10 cellular contexts compared by ENCODE assay signal in genomic region chr7:22730921-22731654, GRCh38. TPM values are rescaled to one million over a fixed set of nuclear protein-coding genes. Genes with fewer than 3 reads are reported as not detected.
DNase-seq lines count a peak whose midpoint lies in the region; ATAC-seq, FAIRE-seq and TF ChIP-seq lines count a peak whose summit lies in the region.
"Had no signal": no experiment of that assay in that cellular context is flagged by ENCODE, and none has a peak within 500 bp of the region (broad histone marks: within the 10 kb centered on the region; RNA-seq: fewer than 3 reads in every experiment).

No MANE protein-coding gene starts in this region.

- no peak overlapping the region for H3K4me3 Mint-ChIP-seq in activated CD4-positive, alpha-beta T cell treated with anti-CD3 and anti-CD28 coated beads, Interleukin-2, amount 10 ng/mL, durations not matched to agents 7 days and 5 days
- peak overlapping the region; percentile 41 to 58 for H3K4me3 Mint-ChIP-seq in effector memory CD8-positive, alpha-beta T cell
- peak overlapping the region; percentile 4 for H3K4me3 Mint-ChIP-seq in stimulated activated effector memory CD8-positive, alpha-beta T cell treated with anti-CD3 and anti-CD28 coated beads, Interleukin-12 subunit alpha, Interleukin-12 subunit beta, amount 100 ng/mL, for 72 hours
- H3K4me3 Mint-ChIP-seq: nephron progenitor cell had no signal

- peaks cover 42% of the 10 kb centered on the region for H3K27me3 Mint-ChIP-seq in activated CD4-positive, alpha-beta T cell treated with anti-CD3 and anti-CD28 coated beads, Interleukin-2, amount 10 ng/mL, durations not matched to agents 7 days and 5 days
- peaks cover 47 to 53% of the 10 kb centered on the region in 2 donors for H3K27me3 Mint-ChIP-seq in effector memory CD8-positive, alpha-beta T cell

- peaks cover 1% of the 10 kb centered on the region for H3K36me3 Mint-ChIP-seq in activated CD4-positive, alpha-beta T cell treated with anti-CD3 and anti-CD28 coated beads, Interleukin-2, amount 10 ng/mL, durations not matched to agents 7 days and 5 days (ENCODE audit: low read depth)
- no peaks in the 10 kb centered on the region for H3K36me3 Mint-ChIP-seq in effector memory CD8-positive, alpha-beta T cell (ENCODE audit: insufficient read depth)
- no peaks in the 10 kb centered on the region for H3K36me3 Mint-ChIP-seq in stimulated activated effector memory CD8-positive, alpha-beta T cell treated with anti-CD3 and anti-CD28 coated beads, Interleukin-12 subunit alpha, Interleukin-12 subunit beta, amount 100 ng/mL, for 72 hours

- no peak for TF ChIP-seq POLR2A in uterus (IDR thresholded peaks at IDR 0.05)

- intact Hi-C loops in uterus (cut with DNase I; ENCODE audit: low total_unique reads): no loop called here

- H3K4me1 ChIP-seq in uterus: peaks cover 0 to 3% of the 10 kb centered on the region in 2 donors

- ATAC-seq in effector memory CD8-positive, alpha-beta T cell (replicated peaks): no peak
- no peak for ATAC-seq in stimulated activated effector memory CD8-positive, alpha-beta T cell treated with anti-CD3 and anti-CD28 coated beads, Interleukin-12 subunit alpha, Interleukin-12 subunit beta, amount 100 ng/mL, for 72 hours
- no peak for ATAC-seq in GM18870 (IDR thresholded peaks at IDR 0.05; ENCODE audit: unreplicated experiment)

- H3K9me3 ChIP-seq in uterus: no peaks in the 10 kb centered on the region

- H3K27ac Mint-ChIP-seq in activated CD4-positive, alpha-beta T cell treated with anti-CD3 and anti-CD28 coated beads, Interleukin-2, amount 10 ng/mL, durations not matched to agents 7 days and 5 days: no peak overlapping the region
- no peak overlapping the region for H3K27ac Mint-ChIP-seq in effector memory CD8-positive, alpha-beta T cell
- H3K27ac Mint-ChIP-seq in stimulated activated effector memory CD8-positive, alpha-beta T cell treated with anti-CD3 and anti-CD28 coated beads, Interleukin-12 subunit alpha, Interleukin-12 subunit beta, amount 100 ng/mL, for 72 hours: no peak overlapping the region
- H3K27ac Mint-ChIP-seq: nephron progenitor cell had no signal

- H3K4me3 ChIP-seq in uterus: no peak overlapping the region

- H3K36me3 ChIP-seq in uterus: no peaks in the 10 kb centered on the region

- no peaks in the 10 kb centered on the region for H3K9me3 Mint-ChIP-seq in activated CD4-positive, alpha-beta T cell treated with anti-CD3 and anti-CD28 coated beads, Interleukin-2, amount 10 ng/mL, durations not matched to agents 7 days and 5 days
- H3K9me3 Mint-ChIP-seq in effector memory CD8-positive, alpha-beta T cell: peaks cover 0 to 1% of the 10 kb centered on the region in 2 donors
- no peaks in the 10 kb centered on the region for H3K9me3 Mint-ChIP-seq in stimulated activated effector memory CD8-positive, alpha-beta T cell treated with anti-CD3 and anti-CD28 coated beads, Interleukin-12 subunit alpha, Interleukin-12 subunit beta, amount 100 ng/mL, for 72 hours
- H3K9me3 Mint-ChIP-seq: nephron progenitor cell had no signal

- CTCF ChIA-PET in activated CD4-positive, alpha-beta T cell treated with anti-CD3 and anti-CD28 coated beads, Interleukin-2, amount 10 ng/mL, durations not matched to agents 7 days and 5 days (lab: Charles Lee): no interaction called here

- no peaks in the 10 kb centered on the region for H3K27me3 ChIP-seq in uterus

- no peak for TF ChIP-seq CTCF in uterus (IDR thresholded peaks at IDR 0.05)

- peak; percentile 14 for DNase-seq in activated CD4-positive, alpha-beta T cell treated with anti-CD3 and anti-CD28 coated beads, Interleukin-2, amount 10 ng/mL, durations not matched to agents 7 days and 5 days
- no peak for DNase-seq in activated CD4-positive, alpha-beta T cell treated with anti-CD3 and anti-CD28 coated beads, Interleukin-2, amount 50 U/mL, for 48 hours
- DNase-seq in RCC 7860 (ENCODE audit: low spot score) (peak; percentile 92), uterus (no peak), NCI-H345 treated with DMSO at 0.1 percent for 48 hours (lab: John Stamatoyannopoulos, UW; ENCODE audit: unreplicated experiment) (no peak)
- DNase-seq in effector memory CD8-positive, alpha-beta T cell: no peak
- DNase-seq in stimulated activated effector memory CD8-positive, alpha-beta T cell treated with anti-CD3 and anti-CD28 coated beads, Interleukin-12 subunit alpha, Interleukin-12 subunit beta, amount 100 ng/mL, for 72 hours (ENCODE audit: low spot score in 2 of 2): no peak
- DNase-seq: KG1, nephron progenitor cell had no signal

- FAIRE-seq in RCC 7860 (lab: Jason Lieb, UNC): peak; percentile 96

- POLR2A ChIA-PET in activated CD4-positive, alpha-beta T cell treated with anti-CD3 and anti-CD28 coated beads, Interleukin-2, amount 10 ng/mL, durations not matched to agents 7 days and 5 days (lab: Charles Lee): no interaction called here

- no peak overlapping the region for H3K27ac ChIP-seq in uterus

- H3K4me1 Mint-ChIP-seq in activated CD4-positive, alpha-beta T cell treated with anti-CD3 and anti-CD28 coated beads, Interleukin-2, amount 10 ng/mL, durations not matched to agents 7 days and 5 days: peaks cover 34% of the 10 kb centered on the region
- peaks cover 11 to 15% of the 10 kb centered on the region in 2 donors for H3K4me1 Mint-ChIP-seq in effector memory CD8-positive, alpha-beta T cell (ENCODE audit: low read depth in 2 of 2)
- peaks cover 19% of the 10 kb centered on the region for H3K4me1 Mint-ChIP-seq in stimulated activated effector memory CD8-positive, alpha-beta T cell treated with anti-CD3 and anti-CD28 coated beads, Interleukin-12 subunit alpha, Interleukin-12 subunit beta, amount 100 ng/mL, for 72 hours

RNA-seq across cellular contexts. Expression of gene IL6, which starts 4.1 kb away (rescaled TPM):
- under 1 TPM; 0.67 to 0.92 TPM for total RNA-seq in activated CD4-positive, alpha-beta T cell treated with anti-CD3 and anti-CD28 coated beads, Interleukin-2, amount 10 ng/mL, durations not matched to agents 7 days and 5 days
- total RNA-seq in uterus: 10 to 100 TPM in 1 of 4 donors, 1 to 10 TPM in 2, not detected in 1; 2.6 to 11.2 (median 4.2) TPM

Comparison
In these comparisons a context has a peak if more than half of its experiments do, and no peak if none do; other contexts are left out.
1. DNase-seq: peak in activated CD4-positive, alpha-beta T cell treated with anti-CD3 and anti-CD28 coated beads, Interleukin-2, amount 10 ng/mL, durations not matched to agents 7 days and 5 days (single experiment) and RCC 7860 (single experiment); none in activated CD4-positive, alpha-beta T cell treated with anti-CD3 and anti-CD28 coated beads, Interleukin-2, amount 50 U/mL, for 48 hours (0 of 2), effector memory CD8-positive, alpha-beta T cell (0 of 3), stimulated activated effector memory CD8-positive, alpha-beta T cell treated with anti-CD3 and anti-CD28 coated beads, Interleukin-12 subunit alpha, Interleukin-12 subunit beta, amount 100 ng/mL, for 72 hours (0 of 2), uterus (0 of 2) and NCI-H345 treated with DMSO at 0.1 percent for 48 hours (single experiment).